ENCODE assay signal across 8 cellular contexts in the genomic region with DNA sequence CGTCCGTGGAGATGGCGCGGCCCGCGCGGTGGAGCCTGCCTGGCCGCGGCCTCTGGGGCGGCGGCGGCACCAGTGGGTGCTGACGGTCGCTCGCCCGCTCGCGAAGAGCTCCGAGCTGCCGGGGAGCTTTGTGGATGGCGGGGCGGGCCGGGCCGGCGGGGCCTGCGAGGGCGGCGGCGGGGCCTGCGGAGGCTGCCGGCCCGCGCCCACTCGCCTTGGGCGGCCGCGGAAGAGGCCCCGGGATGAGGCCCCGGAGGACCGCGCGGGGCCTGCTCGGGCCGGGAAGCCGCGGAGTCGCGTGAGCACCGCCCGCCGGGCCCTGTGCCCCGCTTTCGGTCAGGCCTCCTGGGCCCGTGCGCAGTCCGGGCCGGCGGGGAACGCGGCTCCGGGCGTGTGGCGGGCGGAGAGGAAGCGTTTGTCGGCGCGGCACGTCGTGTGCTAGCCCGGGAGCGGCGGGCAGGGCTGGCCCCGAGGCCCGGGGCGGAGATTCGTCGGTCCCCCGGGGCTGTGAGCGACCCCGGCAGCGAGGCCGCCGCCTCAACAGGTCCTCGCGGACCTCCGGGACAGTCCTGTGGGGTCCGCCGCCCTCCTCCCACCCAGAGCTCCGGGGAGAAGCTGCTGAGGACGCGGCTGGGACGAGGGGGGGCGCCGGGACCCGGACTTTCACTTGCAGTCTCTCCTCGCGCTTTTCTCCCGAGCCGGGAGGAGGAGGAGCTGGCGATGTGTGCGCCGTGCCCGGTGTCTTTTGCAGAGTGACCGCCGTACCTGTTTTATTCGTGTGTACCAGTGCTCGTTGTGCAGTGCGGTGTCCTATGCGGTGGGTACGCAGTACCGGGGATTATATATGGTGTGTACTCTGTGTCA. TPM values are rescaled to one million over a fixed set of nuclear protein-coding genes. Genes with fewer than 3 reads are reported as not detected.
DNase-seq lines count a peak whose midpoint lies in the region; ATAC-seq and TF ChIP-seq lines count a peak whose summit lies in the region.

No MANE protein-coding gene starts in this region.

- peak; percentile 36 for ATAC-seq in GM21723 (IDR thresholded peaks at IDR 0.05; ENCODE audit: unreplicated experiment)

- in situ Hi-C loops in T47D (cut with HindIII; ENCODE audit: low pct_unique_long_range_greater_than_20kb, low sequenced_read_pairs): no loop called here

- peak overlapping the region; percentile 72 for H3K4me2 ChIP-seq in KMS-11
- peak overlapping the region; percentile 89 for H3K4me2 ChIP-seq in smooth muscle cell

- H3K9me3 ChIP-seq in WERI-Rb-1 (ENCODE audit: severe bottlenecking) (no peaks in the 10 kb centered on the region), smooth muscle cell (replicated peaks; ENCODE audit: low read depth) (no peaks in the 10 kb centered on the region)

- peak overlapping the region; percentile 96 for H2AFZ ChIP-seq in KMS-11 (ENCODE audit: low read depth)
- H2AFZ ChIP-seq in smooth muscle cell (ENCODE audit: low read depth): peak overlapping the region; percentile 59

- H3K79me2 ChIP-seq in KMS-11 (ENCODE audit: insufficient read depth, low read depth): peaks cover 49% of the 10 kb centered on the region
- peaks cover 61% of the 10 kb centered on the region for H3K79me2 ChIP-seq in smooth muscle cell (ENCODE audit: low read depth)

- DNase-seq in GM03348 (ENCODE audit: low spot score) (peak; percentile 75), WERI-Rb-1 (peak; percentile 40), T47D (ENCODE audit: low read depth in 1 of 2, low spot score in 1 of 2) (peak; percentile 65 to 84), iPS-NIHi7 (ENCODE audit: extremely low spot score) (peak; percentile 42), smooth muscle cell (lab: John Stamatoyannopoulos, UW; ENCODE audit: unreplicated experiment) (peak; percentile 26), COLO829 (ENCODE audit: low spot score) (no peak)

- peak overlapping the region; percentile 95 for H3K9ac ChIP-seq in KMS-11
- H3K9ac ChIP-seq in smooth muscle cell (ENCODE audit: low read depth): peak overlapping the region; percentile 94

- peak overlapping the region; percentile 84 for H3K4me3 ChIP-seq in KMS-11 (IDR thresholded peaks at IDR 0.05; ENCODE audit: insufficient read depth, low read depth, low read length)
- H3K4me3 ChIP-seq in WERI-Rb-1 (ENCODE audit: low read depth, low read length): peak overlapping the region; percentile 57
- H3K4me3 ChIP-seq in smooth muscle cell: peak overlapping the region; percentile 90

- H3K27ac ChIP-seq in KMS-11: peak overlapping the region; percentile 92
- H3K27ac ChIP-seq in WERI-Rb-1: peak overlapping the region; percentile 75
- H3K27ac ChIP-seq in smooth muscle cell (ENCODE audit: low read depth): peak overlapping the region; percentile 85

- peaks cover 3% of the 10 kb centered on the region for H3F3A ChIP-seq in smooth muscle cell (ENCODE audit: low read depth)

- H3K4me1 ChIP-seq in KMS-11 (ENCODE audit: low read depth, poor library complexity, severe bottlenecking) (peaks cover 39% of the 10 kb centered on the region), smooth muscle cell (ENCODE audit: low read depth) (peaks cover 27% of the 10 kb centered on the region)

- no peaks in the 10 kb centered on the region for H3K27me3 ChIP-seq in KMS-11 (ENCODE audit: insufficient read depth, low read depth)
- H3K27me3 ChIP-seq in WERI-Rb-1 (ENCODE audit: insufficient read depth, low read depth, severe bottlenecking): no peaks in the 10 kb centered on the region
- no peaks in the 10 kb centered on the region for H3K27me3 ChIP-seq in smooth muscle cell (ENCODE audit: low read depth)

- H3K36me3 ChIP-seq in KMS-11 (ENCODE audit: insufficient read depth) (no peaks in the 10 kb centered on the region), WERI-Rb-1 (no peaks in the 10 kb centered on the region), smooth muscle cell (ENCODE audit: low read depth) (no peaks in the 10 kb centered on the region)

- TF ChIP-seq CTCF in KMS-11 (conservative IDR thresholded peaks at IDR 0.05; ENCODE audit: low read depth, low read length) (no peak), WERI-Rb-1 (IDR thresholded peaks at IDR 0.05; ENCODE audit: low read depth, low read length) (no peak), smooth muscle cell (IDR thresholded peaks at IDR 0.05; ENCODE audit: borderline replicate concordance, insufficient read depth, poor library complexity, severe bottlenecking) (no peak)

- H4K20me1 ChIP-seq in KMS-11 (ENCODE audit: insufficient read depth) (0 out of 2 replicates have a peak, but pooled peaks cover 9% of the 10 kb centered on the region), smooth muscle cell (ENCODE audit: low read depth) (peaks cover 47% of the 10 kb centered on the region)

- WGBS in smooth muscle cell (ENCODE audit: low lambda C conversion rate): 2% methylated on average over 38 of the region's 112 CpGs

RNA-seq across cellular contexts. Expression of a gene that starts 0.6 kb away (rescaled TPM):
- total RNA-seq in smooth muscle cell: 66.3 and 71.2 TPM in 2 replicates
- polyA plus RNA-seq in smooth muscle cell: 27.7 and 33.7 TPM in 2 replicates
